8 cellular contexts compared by ENCODE assay signal in the genomic region with DNA sequence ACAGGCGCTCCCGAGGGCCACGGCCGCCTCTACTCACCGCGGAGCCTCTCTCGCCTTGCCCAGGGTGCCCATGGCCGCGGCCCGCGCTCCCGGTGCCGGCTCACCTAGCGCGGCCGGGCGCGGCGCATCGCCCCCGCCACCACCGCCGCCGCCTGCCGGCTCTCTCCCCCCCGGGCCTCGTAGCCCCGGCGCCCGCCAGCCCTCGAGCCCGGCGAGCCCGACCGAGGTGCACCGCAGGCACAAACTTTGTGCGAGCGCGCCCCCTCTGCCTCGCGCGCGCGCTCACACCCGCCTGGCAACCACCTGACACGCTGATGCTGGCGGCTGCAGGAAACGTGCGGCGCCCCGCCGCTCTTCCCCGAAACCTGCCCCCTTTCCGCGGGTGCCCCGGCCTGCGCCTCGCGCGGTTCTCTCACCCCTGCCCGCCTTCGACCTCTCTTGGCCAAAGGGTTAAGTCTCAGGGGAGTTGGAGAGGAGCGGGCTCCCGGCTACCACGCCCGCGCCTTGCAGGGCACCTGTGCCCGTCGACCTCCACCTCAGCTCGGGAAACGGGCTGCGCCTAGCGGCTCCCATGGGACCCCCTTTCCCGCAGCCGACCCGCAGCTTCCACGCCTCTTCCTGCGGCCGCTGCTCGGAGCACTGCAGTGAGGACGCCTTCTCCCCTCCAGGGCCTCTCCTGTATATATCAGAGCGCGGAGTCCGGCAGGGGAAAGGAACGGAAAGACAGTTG. TPM values are rescaled to one million over a fixed set of nuclear protein-coding genes. Genes with fewer than 3 reads are reported as not detected.
DNase-seq lines count a peak whose midpoint lies in the region; ATAC-seq and TF ChIP-seq lines count a peak whose summit lies in the region.

A gene (minus strand): TSS at position 258 of the 730 bp plus-strand sequence. CDS start 186 bp downstream, at position 72.

- H3K4me3 ChIP-seq in cardiac muscle cell (peak within 1 kb of the TSS; percentile 81), urinary bladder (ENCODE audit: low read depth, low read length) (peak within 1 kb of the TSS; percentile 34)

- 2% methylated on average over 85 of the region's 85 CpGs for WGBS in urinary bladder

- peak; percentile 55 for ATAC-seq in GM19043 (IDR thresholded peaks at IDR 0.05; ENCODE audit: low read depth, unreplicated experiment)
- peak; percentile 54 for ATAC-seq in HG03342 (IDR thresholded peaks at IDR 0.05; ENCODE audit: unreplicated experiment)

- no peaks in the 10 kb centered on the region for H3K36me3 ChIP-seq in cardiac muscle cell
- no peaks in the 10 kb centered on the region for H3K36me3 ChIP-seq in urinary bladder (ENCODE audit: insufficient read depth)

- no peaks in the 10 kb centered on the region for H3K9me3 ChIP-seq in cardiac muscle cell (ENCODE audit: low read depth)

- peaks cover 26% of the 10 kb centered on the region for H3K27me3 ChIP-seq in cardiac muscle cell

- H3K27ac Mint-ChIP-seq in progenitor cell of endocrine pancreas = peak within 1 kb of the TSS; percentile 10

- H3K4me3 Mint-ChIP-seq in progenitor cell of endocrine pancreas (ENCODE audit: low read depth) = peak within 1 kb of the TSS; percentile 79

- H3K27ac ChIP-seq in C4-2B (no peak within 1 kb of the TSS; the same call in 1 of the 2 replicates), cardiac muscle cell (no peak within 1 kb of the TSS), urinary bladder (ENCODE audit: low read depth) (no peak within 1 kb of the TSS)

- H3K4me1 ChIP-seq in cardiac muscle cell (ENCODE audit: low read depth) (peaks cover 3% of the 10 kb centered on the region), urinary bladder (ENCODE audit: insufficient read depth) (no peaks in the 10 kb centered on the region)

- H3K36me3 Mint-ChIP-seq in progenitor cell of endocrine pancreas (ENCODE audit: insufficient read depth) = no peaks in the 10 kb centered on the region

- DNase-seq in RPMI7951 (ENCODE audit: low read depth) = peak; percentile 29
- DNase-seq in activated gamma-delta T cell treated with anti-CD3 and anti-CD28 coated beads, Interleukin-2, amount 50 U/mL, for 16 hours (ENCODE audit: low read depth) = peak; percentile 78
- peak; percentile 48 to 83 for DNase-seq in cardiac muscle cell (ENCODE audit: low read depth in 1 of 2, low spot score in 1 of 2)
- peak; percentile 60 for DNase-seq in progenitor cell of endocrine pancreas (ENCODE audit: low spot score, unreplicated experiment)

- H3K4me1 Mint-ChIP-seq in progenitor cell of endocrine pancreas (ENCODE audit: low read depth) = peaks cover 2% of the 10 kb centered on the region

- no peaks in the 10 kb centered on the region for H3K9me3 Mint-ChIP-seq in progenitor cell of endocrine pancreas (ENCODE audit: low read depth)

- peaks cover 60% of the 10 kb centered on the region for H3K27me3 Mint-ChIP-seq in progenitor cell of endocrine pancreas

- TF ChIP-seq CTCF in C4-2B (conservative IDR thresholded peaks at IDR 0.05) (peak; percentile 49), cardiac muscle cell (IDR thresholded peaks at IDR 0.05; ENCODE audit: low read depth, low read length) (peak; percentile 34), progenitor cell of endocrine pancreas (IDR thresholded peaks at IDR 0.05; ENCODE audit: unreplicated experiment) (no peak)

RNA-seq across cellular contexts. Expression of the gene that starts here (rescaled TPM):
- total RNA-seq in RPMI7951 (2014; rRNA removed; shearing (Covaris generic)) = 0.12 and 0.20 TPM in 2 replicates
- total RNA-seq in cardiac muscle cell (2.6 and 4.5 TPM in 2 replicates), progenitor cell of endocrine pancreas (1.5 and 1.7 TPM in 2 replicates), urinary bladder (0.74 TPM)
- polyA plus RNA-seq in cardiac muscle cell (1.1 and 6.3 TPM in 2 replicates), urinary bladder (0.18 TPM)

Comparison
In these comparisons a context has a peak if more than half of its experiments do, and no peak if none do; other contexts are left out.
1. Peak in DNase-seq in RPMI7951; RNA of the gene not detected or under 1 TPM.